In the genomic region with DNA sequence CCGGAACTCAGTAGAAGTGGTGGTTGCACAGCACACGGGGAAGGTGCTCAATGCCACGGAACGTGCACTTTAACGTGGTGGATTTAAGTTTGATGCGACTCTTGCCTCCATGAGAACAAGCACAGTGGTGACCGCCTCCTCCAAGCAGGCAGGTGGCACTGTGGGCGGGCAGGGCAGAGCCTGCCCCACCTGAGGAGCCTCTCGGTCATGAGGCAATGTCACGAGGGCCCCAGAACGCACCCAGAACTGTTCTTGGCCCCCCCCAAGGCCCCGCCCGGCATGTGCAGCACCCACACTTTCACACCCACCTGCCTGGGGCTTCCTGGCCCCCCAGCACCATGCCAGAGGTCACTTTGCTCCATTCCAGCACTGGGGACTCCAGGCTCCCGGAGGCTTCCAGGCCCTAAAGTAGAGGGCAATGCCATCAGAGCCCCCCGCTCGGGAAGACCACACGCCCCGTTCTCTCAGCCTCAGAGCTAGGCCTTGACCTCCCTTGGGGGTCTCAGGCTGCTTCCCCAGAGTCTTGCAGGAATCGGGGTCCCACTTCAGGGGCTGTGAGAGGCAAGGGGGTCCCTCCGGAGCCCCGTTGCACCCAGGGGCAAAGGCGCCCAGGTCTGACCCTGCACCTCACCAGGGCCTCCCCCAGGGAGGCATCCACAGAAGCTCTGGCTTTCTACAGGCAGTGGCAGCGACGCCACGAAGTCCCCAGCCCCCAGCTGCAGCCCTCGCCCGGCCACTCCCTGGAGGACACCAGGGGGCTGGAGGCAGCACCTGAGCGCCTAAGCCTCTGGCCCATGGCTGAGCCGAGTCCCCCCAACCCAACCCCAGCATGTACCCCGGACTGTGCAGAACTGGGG, we compare ENCODE assay signal across 1 cellular context.
TF ChIP-seq lines count a peak whose summit lies in the region.

No MANE protein-coding gene starts in this region.

TF ChIP-seq in GM12878, 131 proteins besides CTCF, POLR2A, EP300 and RAD21:
- no peak for TF ChIP-seq CREB1 (IDR thresholded peaks at IDR 0.05; ENCODE audit: low read depth)
- TF ChIP-seq, protein P1, sequence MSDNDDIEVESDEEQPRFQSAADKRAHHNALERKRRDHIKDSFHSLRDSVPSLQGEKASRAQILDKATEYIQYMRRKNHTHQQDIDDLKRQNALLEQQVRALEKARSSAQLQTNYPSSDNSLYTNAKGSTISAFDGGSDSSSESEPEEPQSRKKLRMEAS (IDR thresholded peaks at IDR 0.05; ENCODE audit: low read depth, low read length) = no peak
- no peak for TF ChIP-seq GABPA (IDR thresholded peaks at IDR 0.05; ENCODE audit: low read depth)
- no peak for TF ChIP-seq MEF2A (IDR thresholded peaks at IDR 0.05; ENCODE audit: insufficient read depth, low read depth, low read length)
- TF ChIP-seq, protein P2, sequence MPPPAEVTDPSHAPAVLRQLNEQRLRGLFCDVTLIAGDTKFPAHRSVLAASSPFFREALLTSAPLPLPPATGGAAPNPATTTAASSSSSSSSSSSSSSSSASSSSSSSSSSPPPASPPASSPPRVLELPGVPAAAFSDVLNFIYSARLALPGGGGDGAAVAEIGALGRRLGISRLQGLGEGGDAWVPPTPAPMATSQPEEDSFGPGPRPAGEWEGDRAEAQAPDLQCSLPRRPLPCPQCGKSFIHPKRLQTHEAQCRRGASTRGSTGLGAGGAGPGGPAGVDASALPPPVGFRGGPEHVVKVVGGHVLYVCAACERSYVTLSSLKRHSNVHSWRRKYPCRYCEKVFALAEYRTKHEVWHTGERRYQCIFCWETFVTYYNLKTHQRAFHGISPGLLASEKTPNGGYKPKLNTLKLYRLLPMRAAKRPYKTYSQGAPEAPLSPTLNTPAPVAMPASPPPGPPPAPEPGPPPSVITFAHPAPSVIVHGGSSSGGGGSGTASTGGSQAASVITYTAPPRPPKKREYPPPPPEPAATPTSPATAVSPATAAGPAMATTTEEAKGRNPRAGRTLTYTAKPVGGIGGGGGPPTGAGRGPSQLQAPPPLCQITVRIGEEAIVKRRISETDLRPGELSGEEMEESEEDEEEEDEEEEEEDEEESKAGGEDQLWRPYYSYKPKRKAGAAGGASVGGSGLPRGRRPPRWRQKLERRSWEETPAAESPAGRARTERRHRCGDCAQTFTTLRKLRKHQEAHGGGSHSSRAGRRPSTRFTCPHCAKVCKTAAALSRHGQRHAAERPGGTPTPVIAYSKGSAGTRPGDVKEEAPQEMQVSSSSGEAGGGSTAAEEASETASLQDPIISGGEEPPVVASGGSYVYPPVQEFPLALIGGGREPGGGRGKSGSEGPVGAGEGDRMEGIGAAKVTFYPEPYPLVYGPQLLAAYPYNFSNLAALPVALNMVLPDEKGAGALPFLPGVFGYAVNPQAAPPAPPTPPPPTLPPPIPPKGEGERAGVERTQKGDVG (CRISPR knock-in tag; IDR thresholded peaks at IDR 0.05) = no peak
- TF ChIP-seq ZBTB33 (IDR thresholded peaks at IDR 0.05) = no peak
- TF ChIP-seq YY1 (IDR thresholded peaks at IDR 0.05; ENCODE audit: low read depth, low read length) = no peak
- no peak for TF ChIP-seq JUND (IDR thresholded peaks at IDR 0.05; ENCODE audit: low read depth, low read length)
- TF ChIP-seq STAT3 (IDR thresholded peaks at IDR 0.05; ENCODE audit: low read depth, low read length) = no peak
- TF ChIP-seq CHD4 (IDR thresholded peaks at IDR 0.05) = no peak
- no peak for TF ChIP-seq CBX3 (IDR thresholded peaks at IDR 0.05; ENCODE audit: borderline replicate concordance, low read depth)
